In the genomic region with DNA sequence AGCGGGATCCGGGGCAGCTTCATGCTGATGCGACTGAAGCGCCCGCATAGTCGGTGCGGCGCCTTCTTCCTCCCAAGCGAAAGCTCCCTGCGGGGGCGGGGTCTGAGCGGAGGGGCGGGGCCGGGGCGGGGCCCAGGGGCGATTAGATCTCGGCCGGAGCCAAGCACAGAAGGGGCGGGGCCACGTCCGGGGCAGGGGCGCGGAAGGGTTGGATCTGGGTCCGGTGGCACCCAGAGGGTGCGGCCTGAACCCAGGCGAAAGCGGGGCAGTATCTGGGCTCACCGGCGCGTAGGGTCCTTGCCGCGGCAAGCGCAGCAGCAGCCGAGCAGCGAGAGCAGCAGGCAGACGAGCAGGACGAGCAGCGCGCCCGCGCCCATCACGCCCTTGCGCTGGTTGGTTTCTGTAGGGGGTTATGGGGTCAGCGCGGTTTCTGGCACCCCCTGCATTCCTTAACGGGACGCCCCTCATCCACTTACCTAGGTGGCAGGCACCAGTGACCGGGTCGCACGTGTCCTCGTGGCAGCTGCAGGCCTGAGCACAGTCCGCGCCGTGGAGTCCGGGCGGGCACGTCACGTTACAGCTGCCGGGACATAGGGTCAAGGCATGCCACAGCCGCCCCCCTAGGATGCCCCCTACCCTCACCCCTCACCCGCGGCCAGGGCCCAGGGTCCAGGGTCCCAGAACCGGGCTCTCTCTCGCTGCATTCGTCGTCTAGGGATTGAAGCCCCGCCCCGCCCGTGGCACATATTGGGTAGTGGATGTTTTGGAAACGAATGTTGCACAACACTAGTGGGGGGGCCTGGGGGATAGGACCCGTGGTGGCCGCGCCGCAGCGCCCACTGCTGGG, we compare ENCODE assay signal across 1 cellular context.
TF ChIP-seq lines count a peak whose summit lies in the region.

No MANE protein-coding gene starts in this region.

TF ChIP-seq in GM23338, 12 proteins besides CTCF, POLR2A, EP300 and RAD21 (continued from another document):
- TF ChIP-seq, protein P1, sequence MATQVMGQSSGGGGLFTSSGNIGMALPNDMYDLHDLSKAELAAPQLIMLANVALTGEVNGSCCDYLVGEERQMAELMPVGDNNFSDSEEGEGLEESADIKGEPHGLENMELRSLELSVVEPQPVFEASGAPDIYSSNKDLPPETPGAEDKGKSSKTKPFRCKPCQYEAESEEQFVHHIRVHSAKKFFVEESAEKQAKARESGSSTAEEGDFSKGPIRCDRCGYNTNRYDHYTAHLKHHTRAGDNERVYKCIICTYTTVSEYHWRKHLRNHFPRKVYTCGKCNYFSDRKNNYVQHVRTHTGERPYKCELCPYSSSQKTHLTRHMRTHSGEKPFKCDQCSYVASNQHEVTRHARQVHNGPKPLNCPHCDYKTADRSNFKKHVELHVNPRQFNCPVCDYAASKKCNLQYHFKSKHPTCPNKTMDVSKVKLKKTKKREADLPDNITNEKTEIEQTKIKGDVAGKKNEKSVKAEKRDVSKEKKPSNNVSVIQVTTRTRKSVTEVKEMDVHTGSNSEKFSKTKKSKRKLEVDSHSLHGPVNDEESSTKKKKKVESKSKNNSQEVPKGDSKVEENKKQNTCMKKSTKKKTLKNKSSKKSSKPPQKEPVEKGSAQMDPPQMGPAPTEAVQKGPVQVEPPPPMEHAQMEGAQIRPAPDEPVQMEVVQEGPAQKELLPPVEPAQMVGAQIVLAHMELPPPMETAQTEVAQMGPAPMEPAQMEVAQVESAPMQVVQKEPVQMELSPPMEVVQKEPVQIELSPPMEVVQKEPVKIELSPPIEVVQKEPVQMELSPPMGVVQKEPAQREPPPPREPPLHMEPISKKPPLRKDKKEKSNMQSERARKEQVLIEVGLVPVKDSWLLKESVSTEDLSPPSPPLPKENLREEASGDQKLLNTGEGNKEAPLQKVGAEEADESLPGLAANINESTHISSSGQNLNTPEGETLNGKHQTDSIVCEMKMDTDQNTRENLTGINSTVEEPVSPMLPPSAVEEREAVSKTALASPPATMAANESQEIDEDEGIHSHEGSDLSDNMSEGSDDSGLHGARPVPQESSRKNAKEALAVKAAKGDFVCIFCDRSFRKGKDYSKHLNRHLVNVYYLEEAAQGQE (IDR thresholded peaks at IDR 0.05; ENCODE audit: unreplicated experiment) = no peak
- no peak for TF ChIP-seq ZNF331 (CRISPR knock-in tag; IDR thresholded peaks at IDR 0.05; ENCODE audit: low read depth)
- no peak for TF ChIP-seq EZH2 (IDR thresholded peaks at IDR 0.05; ENCODE audit: low read depth, unreplicated experiment)
- TF ChIP-seq POLR2AphosphoS5 (IDR thresholded peaks at IDR 0.05; ENCODE audit: low read depth) = no peak
- TF ChIP-seq, protein P2, sequence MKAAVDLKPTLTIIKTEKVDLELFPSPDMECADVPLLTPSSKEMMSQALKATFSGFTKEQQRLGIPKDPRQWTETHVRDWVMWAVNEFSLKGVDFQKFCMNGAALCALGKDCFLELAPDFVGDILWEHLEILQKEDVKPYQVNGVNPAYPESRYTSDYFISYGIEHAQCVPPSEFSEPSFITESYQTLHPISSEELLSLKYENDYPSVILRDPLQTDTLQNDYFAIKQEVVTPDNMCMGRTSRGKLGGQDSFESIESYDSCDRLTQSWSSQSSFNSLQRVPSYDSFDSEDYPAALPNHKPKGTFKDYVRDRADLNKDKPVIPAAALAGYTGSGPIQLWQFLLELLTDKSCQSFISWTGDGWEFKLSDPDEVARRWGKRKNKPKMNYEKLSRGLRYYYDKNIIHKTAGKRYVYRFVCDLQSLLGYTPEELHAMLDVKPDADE (IDR thresholded peaks at IDR 0.05) = no peak
